Comparison of ENCODE assay signal across 1 cellular context in the genomic region with DNA sequence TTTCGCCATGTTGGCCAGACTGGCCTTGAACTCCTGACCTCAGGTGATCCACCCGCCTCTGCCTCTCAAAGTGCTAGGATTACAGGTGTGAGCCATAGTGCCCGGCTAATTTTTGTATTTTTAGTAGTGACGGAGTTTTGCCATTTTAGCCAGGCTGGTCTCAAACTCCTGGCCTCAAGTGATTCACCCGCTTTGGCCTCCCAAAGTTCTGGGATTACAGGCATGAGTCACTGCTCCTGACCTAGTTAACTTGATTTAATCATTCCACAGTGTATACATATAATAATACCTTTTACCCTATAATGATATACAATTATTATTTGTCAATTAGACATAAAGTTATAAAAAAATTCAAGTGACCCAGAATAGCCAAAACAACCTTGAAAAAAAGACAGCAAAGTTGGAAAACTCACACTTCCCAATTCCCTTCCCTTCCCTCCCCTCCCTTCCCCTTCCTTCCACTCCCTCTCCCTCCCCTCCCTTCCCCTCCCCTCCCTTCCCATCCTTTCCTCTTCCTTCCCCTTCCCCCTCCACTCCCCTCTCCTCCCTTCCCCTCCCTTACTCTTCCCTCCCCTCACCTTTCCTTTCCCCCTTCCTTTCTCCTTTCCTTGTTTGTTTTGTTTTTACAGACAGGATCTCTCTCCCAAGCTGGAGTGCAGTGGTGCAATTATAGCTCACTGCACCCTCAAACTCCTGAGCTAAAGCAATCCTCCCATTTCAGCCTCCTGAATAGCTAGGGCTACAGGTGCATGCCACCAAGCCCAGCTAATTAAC.
TF ChIP-seq lines count a peak whose summit lies in the region.

No MANE protein-coding gene starts in this region.

TF ChIP-seq in HEK293, 187 proteins besides CTCF, POLR2A, EP300 and RAD21 (continued from another document):
- TF ChIP-seq, protein P1, sequence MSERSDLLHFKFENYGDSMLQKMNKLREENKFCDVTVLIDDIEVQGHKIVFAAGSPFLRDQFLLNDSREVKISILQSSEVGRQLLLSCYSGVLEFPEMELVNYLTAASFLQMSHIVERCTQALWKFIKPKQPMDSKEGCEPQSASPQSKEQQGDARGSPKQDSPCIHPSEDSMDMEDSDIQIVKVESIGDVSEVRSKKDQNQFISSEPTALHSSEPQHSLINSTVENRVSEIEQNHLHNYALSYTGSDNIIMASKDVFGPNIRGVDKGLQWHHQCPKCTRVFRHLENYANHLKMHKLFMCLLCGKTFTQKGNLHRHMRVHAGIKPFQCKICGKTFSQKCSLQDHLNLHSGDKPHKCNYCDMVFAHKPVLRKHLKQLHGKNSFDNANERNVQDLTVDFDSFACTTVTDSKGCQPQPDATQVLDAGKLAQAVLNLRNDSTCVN (tag by site-specific recombination; optimal IDR thresholded peaks at IDR 0.05), result no peak
- TF ChIP-seq, protein P2, sequence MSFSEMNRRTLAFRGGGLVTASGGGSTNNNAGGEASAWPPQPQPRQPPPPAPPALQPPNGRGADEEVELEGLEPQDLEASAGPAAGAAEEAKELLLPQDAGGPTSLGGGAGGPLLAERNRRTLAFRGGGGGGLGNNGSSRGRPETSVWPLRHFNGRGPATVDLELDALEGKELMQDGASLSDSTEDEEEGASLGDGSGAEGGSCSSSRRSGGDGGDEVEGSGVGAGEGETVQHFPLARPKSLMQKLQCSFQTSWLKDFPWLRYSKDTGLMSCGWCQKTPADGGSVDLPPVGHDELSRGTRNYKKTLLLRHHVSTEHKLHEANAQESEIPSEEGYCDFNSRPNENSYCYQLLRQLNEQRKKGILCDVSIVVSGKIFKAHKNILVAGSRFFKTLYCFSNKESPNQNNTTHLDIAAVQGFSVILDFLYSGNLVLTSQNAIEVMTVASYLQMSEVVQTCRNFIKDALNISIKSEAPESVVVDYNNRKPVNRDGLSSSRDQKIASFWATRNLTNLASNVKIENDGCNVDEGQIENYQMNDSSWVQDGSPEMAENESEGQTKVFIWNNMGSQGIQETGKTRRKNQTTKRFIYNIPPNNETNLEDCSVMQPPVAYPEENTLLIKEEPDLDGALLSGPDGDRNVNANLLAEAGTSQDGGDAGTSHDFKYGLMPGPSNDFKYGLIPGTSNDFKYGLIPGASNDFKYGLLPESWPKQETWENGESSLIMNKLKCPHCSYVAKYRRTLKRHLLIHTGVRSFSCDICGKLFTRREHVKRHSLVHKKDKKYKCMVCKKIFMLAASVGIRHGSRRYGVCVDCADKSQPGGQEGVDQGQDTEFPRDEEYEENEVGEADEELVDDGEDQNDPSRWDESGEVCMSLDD (tag by site-specific recombination; IDR thresholded peaks at IDR 0.05), result no peak
- no peak for TF ChIP-seq ZNF777 (tag by site-specific recombination; IDR thresholded peaks at IDR 0.05; ENCODE audit: borderline replicate concordance)
- TF ChIP-seq, protein P3, sequence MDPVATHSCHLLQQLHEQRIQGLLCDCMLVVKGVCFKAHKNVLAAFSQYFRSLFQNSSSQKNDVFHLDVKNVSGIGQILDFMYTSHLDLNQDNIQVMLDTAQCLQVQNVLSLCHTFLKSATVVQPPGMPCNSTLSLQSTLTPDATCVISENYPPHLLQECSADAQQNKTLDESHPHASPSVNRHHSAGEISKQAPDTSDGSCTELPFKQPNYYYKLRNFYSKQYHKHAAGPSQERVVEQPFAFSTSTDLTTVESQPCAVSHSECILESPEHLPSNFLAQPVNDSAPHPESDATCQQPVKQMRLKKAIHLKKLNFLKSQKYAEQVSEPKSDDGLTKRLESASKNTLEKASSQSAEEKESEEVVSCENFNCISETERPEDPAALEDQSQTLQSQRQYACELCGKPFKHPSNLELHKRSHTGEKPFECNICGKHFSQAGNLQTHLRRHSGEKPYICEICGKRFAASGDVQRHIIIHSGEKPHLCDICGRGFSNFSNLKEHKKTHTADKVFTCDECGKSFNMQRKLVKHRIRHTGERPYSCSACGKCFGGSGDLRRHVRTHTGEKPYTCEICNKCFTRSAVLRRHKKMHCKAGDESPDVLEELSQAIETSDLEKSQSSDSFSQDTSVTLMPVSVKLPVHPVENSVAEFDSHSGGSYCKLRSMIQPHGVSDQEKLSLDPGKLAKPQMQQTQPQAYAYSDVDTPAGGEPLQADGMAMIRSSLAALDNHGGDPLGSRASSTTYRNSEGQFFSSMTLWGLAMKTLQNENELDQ (tag by site-specific recombination; IDR thresholded peaks at IDR 0.05; ENCODE audit: low read depth), result 0 out of 2 replicates have a peak, but pooled peaks have one; percentile 66
- TF ChIP-seq ZNF214 (tag by site-specific recombination; IDR thresholded peaks at IDR 0.05; ENCODE audit: borderline replicate concordance), result no peak
- no peak for TF ChIP-seq ZBTB7A (tag by site-specific recombination; IDR thresholded peaks at IDR 0.05; ENCODE audit: low read depth)
- TF ChIP-seq, protein P4, sequence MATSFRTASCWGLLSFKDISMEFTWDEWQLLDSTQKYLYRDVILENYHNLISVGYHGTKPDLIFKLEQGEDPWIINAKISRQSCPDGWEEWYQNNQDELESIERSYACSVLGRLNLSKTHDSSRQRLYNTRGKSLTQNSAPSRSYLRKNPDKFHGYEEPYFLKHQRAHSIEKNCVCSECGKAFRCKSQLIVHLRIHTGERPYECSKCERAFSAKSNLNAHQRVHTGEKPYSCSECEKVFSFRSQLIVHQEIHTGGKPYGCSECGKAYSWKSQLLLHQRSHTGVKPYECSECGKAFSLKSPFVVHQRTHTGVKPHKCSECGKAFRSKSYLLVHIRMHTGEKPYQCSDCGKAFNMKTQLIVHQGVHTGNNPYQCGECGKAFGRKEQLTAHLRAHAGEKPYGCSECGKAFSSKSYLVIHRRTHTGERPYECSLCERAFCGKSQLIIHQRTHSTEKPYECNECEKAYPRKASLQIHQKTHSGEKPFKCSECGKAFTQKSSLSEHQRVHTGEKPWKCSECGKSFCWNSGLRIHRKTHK (tag by site-specific recombination; IDR thresholded peaks at IDR 0.05), result no peak
- TF ChIP-seq, protein P5, sequence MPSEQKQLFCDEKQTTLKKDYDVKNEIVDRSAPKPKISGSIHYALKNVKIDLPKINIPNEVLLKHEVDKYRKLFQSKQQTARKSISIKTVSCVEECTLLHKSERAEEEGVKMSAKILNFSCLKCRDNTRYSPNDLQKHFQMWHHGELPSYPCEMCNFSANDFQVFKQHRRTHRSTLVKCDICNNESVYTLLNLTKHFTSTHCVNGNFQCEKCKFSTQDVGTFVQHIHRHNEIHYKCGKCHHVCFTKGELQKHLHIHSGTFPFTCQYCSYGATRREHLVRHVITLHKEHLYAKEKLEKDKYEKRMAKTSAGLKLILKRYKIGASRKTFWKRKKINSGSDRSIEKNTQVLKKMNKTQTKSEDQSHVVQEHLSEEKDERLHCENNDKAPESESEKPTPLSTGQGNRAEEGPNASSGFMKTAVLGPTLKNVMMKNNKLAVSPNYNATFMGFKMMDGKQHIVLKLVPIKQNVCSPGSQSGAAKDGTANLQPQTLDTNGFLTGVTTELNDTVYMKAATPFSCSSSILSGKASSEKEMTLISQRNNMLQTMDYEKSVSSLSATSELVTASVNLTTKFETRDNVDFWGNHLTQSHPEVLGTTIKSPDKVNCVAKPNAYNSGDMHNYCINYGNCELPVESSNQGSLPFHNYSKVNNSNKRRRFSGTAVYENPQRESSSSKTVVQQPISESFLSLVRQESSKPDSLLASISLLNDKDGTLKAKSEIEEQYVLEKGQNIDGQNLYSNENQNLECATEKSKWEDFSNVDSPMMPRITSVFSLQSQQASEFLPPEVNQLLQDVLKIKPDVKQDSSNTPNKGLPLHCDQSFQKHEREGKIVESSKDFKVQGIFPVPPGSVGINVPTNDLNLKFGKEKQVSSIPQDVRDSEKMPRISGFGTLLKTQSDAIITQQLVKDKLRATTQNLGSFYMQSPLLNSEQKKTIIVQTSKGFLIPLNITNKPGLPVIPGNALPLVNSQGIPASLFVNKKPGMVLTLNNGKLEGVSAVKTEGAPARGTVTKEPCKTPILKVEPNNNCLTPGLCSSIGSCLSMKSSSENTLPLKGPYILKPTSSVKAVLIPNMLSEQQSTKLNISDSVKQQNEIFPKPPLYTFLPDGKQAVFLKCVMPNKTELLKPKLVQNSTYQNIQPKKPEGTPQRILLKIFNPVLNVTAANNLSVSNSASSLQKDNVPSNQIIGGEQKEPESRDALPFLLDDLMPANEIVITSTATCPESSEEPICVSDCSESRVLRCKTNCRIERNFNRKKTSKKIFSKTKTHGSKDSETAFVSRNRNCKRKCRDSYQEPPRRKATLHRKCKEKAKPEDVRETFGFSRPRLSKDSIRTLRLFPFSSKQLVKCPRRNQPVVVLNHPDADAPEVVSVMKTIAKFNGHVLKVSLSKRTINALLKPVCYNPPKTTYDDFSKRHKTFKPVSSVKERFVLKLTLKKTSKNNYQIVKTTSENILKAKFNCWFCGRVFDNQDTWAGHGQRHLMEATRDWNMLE (tag by site-specific recombination; conservative IDR thresholded peaks at IDR 0.05; ENCODE audit: low read depth), result no peak
- TF ChIP-seq ZNF548 (tag by site-specific recombination; IDR thresholded peaks at IDR 0.05), result no peak
- TF ChIP-seq, protein P6, sequence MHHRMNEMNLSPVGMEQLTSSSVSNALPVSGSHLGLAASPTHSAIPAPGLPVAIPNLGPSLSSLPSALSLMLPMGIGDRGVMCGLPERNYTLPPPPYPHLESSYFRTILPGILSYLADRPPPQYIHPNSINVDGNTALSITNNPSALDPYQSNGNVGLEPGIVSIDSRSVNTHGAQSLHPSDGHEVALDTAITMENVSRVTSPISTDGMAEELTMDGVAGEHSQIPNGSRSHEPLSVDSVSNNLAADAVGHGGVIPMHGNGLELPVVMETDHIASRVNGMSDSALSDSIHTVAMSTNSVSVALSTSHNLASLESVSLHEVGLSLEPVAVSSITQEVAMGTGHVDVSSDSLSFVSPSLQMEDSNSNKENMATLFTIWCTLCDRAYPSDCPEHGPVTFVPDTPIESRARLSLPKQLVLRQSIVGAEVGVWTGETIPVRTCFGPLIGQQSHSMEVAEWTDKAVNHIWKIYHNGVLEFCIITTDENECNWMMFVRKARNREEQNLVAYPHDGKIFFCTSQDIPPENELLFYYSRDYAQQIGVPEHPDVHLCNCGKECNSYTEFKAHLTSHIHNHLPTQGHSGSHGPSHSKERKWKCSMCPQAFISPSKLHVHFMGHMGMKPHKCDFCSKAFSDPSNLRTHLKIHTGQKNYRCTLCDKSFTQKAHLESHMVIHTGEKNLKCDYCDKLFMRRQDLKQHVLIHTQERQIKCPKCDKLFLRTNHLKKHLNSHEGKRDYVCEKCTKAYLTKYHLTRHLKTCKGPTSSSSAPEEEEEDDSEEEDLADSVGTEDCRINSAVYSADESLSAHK (tag by site-specific recombination; IDR thresholded peaks at IDR 0.05), result no peak
- TF ChIP-seq ZNF792 (tag by site-specific recombination; IDR thresholded peaks at IDR 0.05), result no peak
- TF ChIP-seq ZFHX2 (tag by site-specific recombination; conservative IDR thresholded peaks at IDR 0.05), result no peak
- TF ChIP-seq SP7 (tag by site-specific recombination; IDR thresholded peaks at IDR 0.05), result peak; percentile 98
- no peak for TF ChIP-seq ZNF670 (tag by site-specific recombination; IDR thresholded peaks at IDR 0.05; ENCODE audit: low read depth)
- no peak for TF ChIP-seq MYNN (tag by site-specific recombination; IDR thresholded peaks at IDR 0.05; ENCODE audit: borderline replicate concordance)
- no peak for TF ChIP-seq ZNF701 (tag by site-specific recombination; IDR thresholded peaks at IDR 0.05)
- TF ChIP-seq SCRT1 (tag by site-specific recombination; IDR thresholded peaks at IDR 0.05; ENCODE audit: borderline replicate concordance), result no peak
- no peak for TF ChIP-seq ZNF585B (tag by site-specific recombination; IDR thresholded peaks at IDR 0.05)
- no peak for TF ChIP-seq ZNF37A (tag by site-specific recombination; IDR thresholded peaks at IDR 0.05)
- no peak for TF ChIP-seq ZNF132 (tag by site-specific recombination; IDR thresholded peaks at IDR 0.05; ENCODE audit: borderline replicate concordance)
- no peak for TF ChIP-seq ZNF707 (tag by site-specific recombination; IDR thresholded peaks at IDR 0.05)
- no peak for TF ChIP-seq ZNF112 (tag by site-specific recombination; IDR thresholded peaks at IDR 0.05)
- no peak for TF ChIP-seq ZNF658 (tag by site-specific recombination; IDR thresholded peaks at IDR 0.05)
